16 cellular contexts compared by ENCODE assay signal in the genomic region with DNA sequence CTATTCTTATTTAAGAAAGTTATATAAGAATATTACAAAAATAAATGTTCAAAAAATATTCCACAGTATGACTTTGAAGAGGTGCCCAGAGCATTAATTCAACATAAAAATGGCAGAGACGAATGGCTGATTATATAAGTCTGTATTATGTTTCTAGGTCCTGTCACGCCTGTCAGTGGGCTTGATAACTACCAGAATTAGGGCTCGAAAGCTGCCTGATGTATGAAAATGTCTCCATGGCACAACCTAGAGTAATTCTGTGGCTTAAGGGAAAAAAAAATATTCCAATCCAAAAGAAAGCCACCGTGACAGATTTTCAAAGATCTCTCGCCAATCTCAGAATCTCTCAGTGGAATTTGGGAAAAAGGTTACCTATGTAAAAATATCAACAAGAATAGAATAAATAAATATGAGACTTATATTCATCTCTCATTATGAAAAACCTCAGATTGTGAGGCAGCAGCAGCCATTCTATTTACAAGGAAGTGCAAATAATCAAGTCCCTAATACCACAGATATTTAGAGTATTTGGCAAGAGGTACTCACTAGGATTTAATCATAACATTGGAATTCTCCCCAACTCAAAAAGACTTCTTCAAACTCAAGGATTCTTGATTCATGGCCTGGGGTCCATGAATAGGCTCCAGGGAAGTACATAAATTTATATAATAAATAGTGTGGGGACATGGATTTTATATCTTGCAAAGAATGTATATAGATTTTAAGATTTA.
DNase-seq lines count a peak whose midpoint lies in the region; FAIRE-seq and TF ChIP-seq lines count a peak whose summit lies in the region.
"Had no signal": no experiment of that assay in that cellular context is flagged by ENCODE, and none has a peak within 500 bp of the region (broad histone marks: within the 10 kb centered on the region; RNA-seq: fewer than 3 reads in every experiment).

No MANE protein-coding gene starts in this region.

- no peaks in the 10 kb centered on the region for H3K36me3 Mint-ChIP-seq in activated T-helper 1 cell treated with anti-CD3 and anti-CD28 coated beads, Interleukin-12 subunit alpha, Interleukin-12 subunit beta, Interleukin-2, Interleukin-4 antibody, amounts not matched to agents 30 ng/mL and 10 ng/mL and 1 ng/mL, durations not matched to agents 14 hours and 24 hours and 36 hours (ENCODE audit: low read depth)
- H3K36me3 Mint-ChIP-seq: naive thymus-derived CD4-positive, alpha-beta T cell had no signal

- H3K27me3 ChIP-seq in bronchial epithelial cell (ENCODE audit: control insufficient read depth, insufficient read depth, low read length) = no peaks in the 10 kb centered on the region
- H3K27me3 ChIP-seq: heart left ventricle had no signal

- H3K4me3 Mint-ChIP-seq in activated T-helper 1 cell treated with anti-CD3 and anti-CD28 coated beads, Interleukin-12 subunit alpha, Interleukin-12 subunit beta, Interleukin-2, Interleukin-4 antibody, amounts not matched to agents 30 ng/mL and 10 ng/mL and 1 ng/mL, durations not matched to agents 14 hours and 24 hours and 36 hours = no peak overlapping the region
- H3K4me3 Mint-ChIP-seq: activated B cell treated with CpG ODN at 0.5 μM for 24 hours; naive thymus-derived CD4-positive, alpha-beta T cell had no signal

- no peak overlapping the region for H3K27ac Mint-ChIP-seq in activated T-helper 1 cell treated with anti-CD3 and anti-CD28 coated beads, Interleukin-12 subunit alpha, Interleukin-12 subunit beta, Interleukin-2, Interleukin-4 antibody, amounts not matched to agents 30 ng/mL and 10 ng/mL and 1 ng/mL, durations not matched to agents 14 hours and 24 hours and 36 hours
- H3K27ac Mint-ChIP-seq: activated B cell treated with CpG ODN at 0.5 μM for 24 hours; naive thymus-derived CD4-positive, alpha-beta T cell had no signal

- FAIRE-seq in bronchial epithelial cell (lab: Jason Lieb, UNC) = no peak

- no peaks in the 10 kb centered on the region for H3K9me3 Mint-ChIP-seq in activated T-helper 1 cell treated with anti-CD3 and anti-CD28 coated beads, Interleukin-12 subunit alpha, Interleukin-12 subunit beta, Interleukin-2, Interleukin-4 antibody, amounts not matched to agents 30 ng/mL and 10 ng/mL and 1 ng/mL, durations not matched to agents 14 hours and 24 hours and 36 hours
- H3K9me3 Mint-ChIP-seq: activated B cell treated with CpG ODN at 0.5 μM for 24 hours had no signal

- TF ChIP-seq CTCF in bronchial epithelial cell (IDR thresholded peaks at IDR 0.05; ENCODE audit: insufficient read depth, low read length, severe bottlenecking) = no peak

- in situ Hi-C loops in ACHN (cut with HindIII; ENCODE audit: low pct_ligation_motif_present, low pct_unique_long_range_greater_than_20kb, low sequenced_read_pairs) = no loop called here

- DNase-seq in ACHN = peak; percentile 24
- DNase-seq in M059J (ENCODE audit: low read depth) = peak; percentile 53
- peak; percentile 60 for DNase-seq in bronchial epithelial cell (ENCODE audit: low read depth)
- DNase-seq in kidney tubule cell (ENCODE audit: low spot score) = peak; percentile 59
- no peak for DNase-seq in activated CD4-positive, alpha-beta T cell treated with anti-CD3 and anti-CD28 coated beads for 1 hour
- DNase-seq in globus pallidus (ENCODE audit: low spot score) = no peak
- DNase-seq in activated T-helper 1 cell treated with anti-CD3 and anti-CD28 coated beads, Interleukin-12 subunit alpha, Interleukin-12 subunit beta, Interleukin-2, Interleukin-4 antibody, amounts not matched to agents 30 ng/mL and 10 ng/mL and 1 ng/mL, durations not matched to agents 14 hours and 24 hours and 36 hours (ENCODE audit: low spot score) = no peak
- no peak for DNase-seq in Ammon's horn (ENCODE audit: low spot score)
- DNase-seq: activated B cell treated with CpG ODN at 0.5 μM for 24 hours; activated naive CD4-positive, alpha-beta T cell treated with Interleukin-2 at 50 U/mL for 16 hours; Caco-2; caudate nucleus; heart left ventricle; KBM-7; naive thymus-derived CD4-positive, alpha-beta T cell had no signal

- intact Hi-C loops in activated T-helper 1 cell treated with anti-CD3 and anti-CD28 coated beads, Interleukin-12 subunit alpha, Interleukin-12 subunit beta, Interleukin-2, Interleukin-4 antibody, amounts not matched to agents 30 ng/mL and 10 ng/mL and 1 ng/mL, durations not matched to agents 14 hours and 24 hours and 36 hours (cut with micrococcal nuclease) = no loop called here

- H3K4me3 ChIP-seq in bronchial epithelial cell (ENCODE audit: low read depth, low read length) = no peak overlapping the region
- H3K4me3 ChIP-seq: heart left ventricle, prostate gland had no signal

- H3K36me3 ChIP-seq in bronchial epithelial cell (ENCODE audit: control insufficient read depth, insufficient read depth, low read length) = no peaks in the 10 kb centered on the region
- H3K36me3 ChIP-seq: heart left ventricle, prostate gland had no signal

- no peaks in the 10 kb centered on the region for H3K27me3 Mint-ChIP-seq in activated T-helper 1 cell treated with anti-CD3 and anti-CD28 coated beads, Interleukin-12 subunit alpha, Interleukin-12 subunit beta, Interleukin-2, Interleukin-4 antibody, amounts not matched to agents 30 ng/mL and 10 ng/mL and 1 ng/mL, durations not matched to agents 14 hours and 24 hours and 36 hours (ENCODE audit: insufficient read depth)
- H3K27me3 Mint-ChIP-seq: activated B cell treated with CpG ODN at 0.5 μM for 24 hours; naive thymus-derived CD4-positive, alpha-beta T cell had no signal

- no peaks in the 10 kb centered on the region for H3K4me1 Mint-ChIP-seq in activated T-helper 1 cell treated with anti-CD3 and anti-CD28 coated beads, Interleukin-12 subunit alpha, Interleukin-12 subunit beta, Interleukin-2, Interleukin-4 antibody, amounts not matched to agents 30 ng/mL and 10 ng/mL and 1 ng/mL, durations not matched to agents 14 hours and 24 hours and 36 hours (ENCODE audit: low read depth)
- H3K4me1 Mint-ChIP-seq: activated B cell treated with CpG ODN at 0.5 μM for 24 hours; naive thymus-derived CD4-positive, alpha-beta T cell had no signal

Comparison
In these comparisons a context has a peak if more than half of its experiments do, and no peak if none do; other contexts are left out.
1. DNase-seq: peak in ACHN (single experiment), M059J (single experiment), bronchial epithelial cell (single experiment) and kidney tubule cell (single experiment); none in activated CD4-positive, alpha-beta T cell treated with anti-CD3 and anti-CD28 coated beads for 1 hour (single experiment), globus pallidus (single experiment), activated T-helper 1 cell treated with anti-CD3 and anti-CD28 coated beads, Interleukin-12 subunit alpha, Interleukin-12 subunit beta, Interleukin-2, Interleukin-4 antibody, amounts not matched to agents 30 ng/mL and 10 ng/mL and 1 ng/mL, durations not matched to agents 14 hours and 24 hours and 36 hours (single experiment) and Ammon's horn (single experiment).